8 cellular contexts compared by ENCODE assay signal in genomic region chr13:77729502-77730221, GRCh38. TPM values are rescaled to one million over a fixed set of nuclear protein-coding genes. Genes with fewer than 3 reads are reported as not detected.
DNase-seq lines count a peak whose midpoint lies in the region; ATAC-seq and TF ChIP-seq lines count a peak whose summit lies in the region.

No MANE protein-coding gene starts in this region.

- intact Hi-C loops in IMR-90 (cut with micrococcal nuclease) (no loop called here), right cardiac atrium (cut with DNase I) (no loop called here)

- TF ChIP-seq POLR2A in IMR-90 (IDR thresholded peaks at IDR 0.05; ENCODE audit: low read depth, low read length), result no peak
- no peak for TF ChIP-seq POLR2A in suprapubic skin (IDR thresholded peaks at IDR 0.05)

- no peaks in the 10 kb centered on the region for H3K79me1 ChIP-seq in IMR-90 (ENCODE audit: low read depth in 1 of 2, low read length in 2 of 2)

- no peak overlapping the region for H3K18ac ChIP-seq in IMR-90 (ENCODE audit: low read depth, low read length)

- H2BK15ac ChIP-seq in IMR-90 (ENCODE audit: low read depth, low read length), result no peak overlapping the region

- WGBS in IMR-90 (ENCODE audit: extremely low coverage in 2 of 2, insufficient read length in 1 of 2), 2 experiments, result 60% methylated on average over 2 of the region's 8 CpGs; no CpG with 5 or more reads in 1 of the 2 experiments
- 70% methylated on average over 8 of the region's 8 CpGs for WGBS in right cardiac atrium
- 85% methylated on average over 8 of the region's 8 CpGs for WGBS in suprapubic skin

- no peaks in the 10 kb centered on the region for H3K9me3 Mint-ChIP-seq in memory B cell

- no peak overlapping the region for H3K9ac ChIP-seq in IMR-90 (ENCODE audit: low read depth, low read length)

- H3K36me3 ChIP-seq in IMR-90 (ENCODE audit: control insufficient read depth, insufficient read depth, low read length), result no peaks in the 10 kb centered on the region
- H3K36me3 ChIP-seq in suprapubic skin, result no peaks in the 10 kb centered on the region

- no peak overlapping the region for H2AK9ac ChIP-seq in IMR-90 (replicated peaks; ENCODE audit: low read depth, low read length, poor library complexity)

- no peak for TF ChIP-seq RAD21 in IMR-90 (IDR thresholded peaks at IDR 0.05; ENCODE audit: low read length)

- H3K56ac ChIP-seq in IMR-90 (ENCODE audit: extremely low read depth, insufficient read depth, low read length), result no peak overlapping the region

- H3K4me3 ChIP-seq in IMR-90 (ENCODE audit: insufficient read depth, low read depth, low read length) (no peak overlapping the region), right cardiac atrium (ENCODE audit: low read length) (no peak overlapping the region), suprapubic skin (no peak overlapping the region)

- POLR2A ChIA-PET in IMR-90 (lab: Charles Lee; ENCODE audit: unreplicated experiment), result no interaction called here

- H2BK5ac ChIP-seq in IMR-90 (ENCODE audit: low read depth, low read length, poor library complexity, severe bottlenecking), result no peak overlapping the region

- peaks cover 13% of the 10 kb centered on the region for H3K4me1 Mint-ChIP-seq in memory B cell

- TF ChIP-seq EP300 in suprapubic skin (IDR thresholded peaks at IDR 0.05), result no peak

- peaks cover 16% of the 10 kb centered on the region for H3K36me3 Mint-ChIP-seq in memory B cell

- no peak overlapping the region for H3K14ac ChIP-seq in IMR-90 (replicated peaks; ENCODE audit: low read depth, low read length)

- in situ Hi-C loops in IMR-90 (cut with MboI; ENCODE audit: low sequenced_read_pairs), result no loop called here

- H4K91ac ChIP-seq in IMR-90 (ENCODE audit: insufficient read depth, low read depth, low read length), result no peak overlapping the region

- no peaks in the 10 kb centered on the region for H3K27me3 Mint-ChIP-seq in memory B cell

- no peak overlapping the region for H3K4me2 ChIP-seq in IMR-90 (ENCODE audit: low read depth, low read length)

- H3K9me1 ChIP-seq in IMR-90 (ENCODE audit: insufficient read depth, low read length), result no peaks in the 10 kb centered on the region

- no peak overlapping the region for H4K8ac ChIP-seq in IMR-90 (ENCODE audit: low read depth in 2 of 2, low read length in 2 of 2)

- H3K23ac ChIP-seq in IMR-90 (ENCODE audit: low read depth, low read length), result no peak overlapping the region

- dilution Hi-C loops in IMR-90 (cut with HindIII; ENCODE audit: low sequenced_read_pairs, unreplicated experiment), result no loop called here

- H3K4ac ChIP-seq in IMR-90 (ENCODE audit: low read depth, low read length), result no peak overlapping the region

- no peak overlapping the region for H4K5ac ChIP-seq in IMR-90 (ENCODE audit: low read depth, low read length)

- H3K27ac Mint-ChIP-seq in memory B cell, result peak overlapping the region; percentile 40

- peak overlapping the region; percentile 32 for H2AFZ ChIP-seq in IMR-90 (replicated peaks; ENCODE audit: low read length, poor library complexity)

- no peak for DNase-seq in IMR-90
- no peak for DNase-seq in memory B cell (ENCODE audit: low spot score in 2 of 2)
- DNase-seq in right cardiac atrium, result no peak
- DNase-seq in suprapubic skin (ENCODE audit: low spot score in 2 of 2), result no peak
- no peak for DNase-seq in RKO (ENCODE audit: low spot score)
- DNase-seq in dedifferentiated amniotic fluid mesenchymal stem cell (ENCODE audit: extremely low spot score), result no peak

- H3K4me1 ChIP-seq in IMR-90 (ENCODE audit: control insufficient read depth, insufficient read depth, low read length) (no peaks in the 10 kb centered on the region), right cardiac atrium (ENCODE audit: control insufficient read depth, insufficient read depth, low read length) (no peaks in the 10 kb centered on the region), suprapubic skin (no peaks in the 10 kb centered on the region)

- no peak overlapping the region for H2BK120ac ChIP-seq in IMR-90 (ENCODE audit: low read depth, low read length)

- no peak overlapping the region for H3K27ac ChIP-seq in IMR-90 (ENCODE audit: insufficient read depth, low read length)
- no peak overlapping the region for H3K27ac ChIP-seq in right cardiac atrium (ENCODE audit: low read length)
- H3K27ac ChIP-seq in suprapubic skin, result no peak overlapping the region

- H4K20me1 ChIP-seq in IMR-90 (ENCODE audit: insufficient read depth, low read length), result no peaks in the 10 kb centered on the region

- H3K27me3 ChIP-seq in IMR-90 (ENCODE audit: control insufficient read depth, insufficient read depth, low read length) (peaks cover 1% of the 10 kb centered on the region; the same call in 1 of the 2 replicates), right cardiac atrium (ENCODE audit: control insufficient read depth, insufficient read depth) (no peaks in the 10 kb centered on the region), suprapubic skin (no peaks in the 10 kb centered on the region)

- CTCF ChIA-PET in IMR-90 (lab: Yijun Ruan, JAX), result no interaction called here

- peak overlapping the region; percentile 54 for H3K4me3 Mint-ChIP-seq in memory B cell

- no peak overlapping the region for H2AK5ac ChIP-seq in IMR-90 (ENCODE audit: low read depth, low read length)

- H3K9me3 ChIP-seq in IMR-90 (ENCODE audit: control insufficient read depth, insufficient read depth, low read length) (no peaks in the 10 kb centered on the region), right cardiac atrium (ENCODE audit: control insufficient read depth, low read length) (no peaks in the 10 kb centered on the region), suprapubic skin (no peaks in the 10 kb centered on the region)

- ATAC-seq in GM18511 (IDR thresholded peaks at IDR 0.05; ENCODE audit: unreplicated experiment) (peak; percentile 98), GM21576 (IDR thresholded peaks at IDR 0.05; ENCODE audit: unreplicated experiment) (peak; percentile 97), IMR-90 (ENCODE audit: low read depth) (no peak), memory B cell (ENCODE audit: low read depth) (no peak), right cardiac atrium (no peak)

- H2BK20ac ChIP-seq in IMR-90 (ENCODE audit: low read depth, low read length), result no peak overlapping the region

- BruUV-seq in IMR-90 (replicated peaks; lab: Mats Ljungman, UMichigan), result no TSS peak

- TF ChIP-seq CTCF in IMR-90 (conservative IDR thresholded peaks at IDR 0.05; ENCODE audit: low read depth, low read length), result no peak
- no peak for TF ChIP-seq CTCF in suprapubic skin (IDR thresholded peaks at IDR 0.05)

TF ChIP-seq in IMR-90, 13 proteins besides CTCF, POLR2A, EP300 and RAD21:
- TF ChIP-seq MAZ (IDR thresholded peaks at IDR 0.05; ENCODE audit: borderline replicate concordance, low read depth, low read length), result no peak
- no peak for TF ChIP-seq BHLHE40 (IDR thresholded peaks at IDR 0.05; ENCODE audit: low read depth, low read length)
- no peak for TF ChIP-seq CEBPB (IDR thresholded peaks at IDR 0.05; ENCODE audit: low read depth, low read length)
- TF ChIP-seq SMC3 (IDR thresholded peaks at IDR 0.05; ENCODE audit: low read depth, low read length), result no peak
- TF ChIP-seq CHD1 (IDR thresholded peaks at IDR 0.05; ENCODE audit: low read depth, low read length), result no peak
- TF ChIP-seq MXI1 (IDR thresholded peaks at IDR 0.05; ENCODE audit: borderline replicate concordance, low read depth, low read length), result no peak
- no peak for TF ChIP-seq NFE2L2 (IDR thresholded peaks at IDR 0.05; ENCODE audit: low read depth, low read length)
- no peak for TF ChIP-seq MAFK (IDR thresholded peaks at IDR 0.05; ENCODE audit: low read depth, low read length)

RNA-seq across cellular contexts. Expression of gene SLAIN1, which starts 32.2 kb away (rescaled TPM):
- under 0.01 and 0.36 TPM in 2 replicates for total RNA-seq in IMR-90 (2012; rRNA removed)
- polyA plus RNA-seq in IMR-90 (2012; rRNA removed), result 0.07 and 0.29 TPM in 2 replicates
- polyA plus RNA-seq in IMR-90 (2012; cell fraction: cytosol; rRNA removed), result 0.04 and 0.06 TPM in 2 replicates
- polyA plus RNA-seq in IMR-90 (2012; cell fraction: nucleus; rRNA removed; ENCODE audit: low replicate concordance), result 0.26 TPM in 1 of 2 replicates, not detected in the other
- 10 to 100 TPM; 10.6 to 16.2 (median 13.0) TPM for total RNA-seq in right cardiac atrium
- polyA plus RNA-seq in right cardiac atrium, result 9.2 TPM
- 10 to 100 TPM in 1 of 4 donors, 1 to 10 TPM in 3; 4.8 to 10.4 (median 6.0) TPM for total RNA-seq in suprapubic skin

Comparison
In these comparisons a context has a peak if more than half of its experiments do, and no peak if none do; other contexts are left out.
1. ATAC-seq: peak in GM18511 (single experiment) and GM21576 (single experiment); none in IMR-90 (single experiment), memory B cell (single experiment) and right cardiac atrium (0 of 2).